ENCODE assay signal across 13 cellular contexts in the genomic region with DNA sequence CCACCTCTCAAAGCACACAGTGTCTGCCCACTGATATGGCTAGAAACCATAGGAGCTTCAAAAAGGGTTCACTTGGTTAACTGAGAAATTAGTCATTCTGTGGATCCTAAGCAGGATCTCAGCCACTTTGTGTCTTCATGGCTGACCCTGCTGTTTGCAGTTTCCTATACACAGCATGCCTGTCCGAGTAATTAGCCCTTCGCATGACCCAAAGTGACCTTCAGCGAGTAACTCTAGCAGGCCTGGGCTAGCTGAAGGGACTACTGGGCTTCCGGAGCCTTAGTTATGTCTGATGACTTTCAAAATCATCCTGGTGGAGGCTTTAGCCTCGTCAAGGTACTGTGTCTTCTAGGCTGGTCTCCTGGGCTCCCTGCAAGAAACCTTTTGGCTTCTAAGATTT. TPM values are rescaled to one million over a fixed set of nuclear protein-coding genes. Genes with fewer than 3 reads are reported as not detected.
DNase-seq lines count a peak whose midpoint lies in the region; ATAC-seq and TF ChIP-seq lines count a peak whose summit lies in the region.
"Had no signal": no experiment of that assay in that cellular context is flagged by ENCODE, and none has a peak within 500 bp of the region (broad histone marks: within the 10 kb centered on the region; RNA-seq: fewer than 3 reads in every experiment).

No MANE protein-coding gene starts in this region.

- H3K27me3 Mint-ChIP-seq in CD4-positive, alpha-beta T cell = no peaks in the 10 kb centered on the region
- H3K27me3 Mint-ChIP-seq: activated naive CD8-positive, alpha-beta T cell treated with anti-CD3 and anti-CD28 coated beads, Interleukin-2, amount 10 ng/mL, durations not matched to agents 7 days and 5 days; memory B cell; T-helper 17 cell had no signal

- H3K9me3 ChIP-seq in GM23248 (ENCODE audit: low read depth) (no peaks in the 10 kb centered on the region), RWPE2 (ENCODE audit: severe bottlenecking) (no peaks in the 10 kb centered on the region), upper lobe of right lung (no peaks in the 10 kb centered on the region)
- no peaks in the 10 kb centered on the region for H3K9me3 ChIP-seq in CD4-positive, alpha-beta T cell (ENCODE audit: control insufficient read depth, low read length)

- peaks cover 3% of the 10 kb centered on the region for H3F3A ChIP-seq in GM23248 (ENCODE audit: insufficient read depth)

- ATAC-seq in RWPE2 (ENCODE audit: low read depth) (no peak), upper lobe of right lung (no peak)
- no peak for ATAC-seq in CD4-positive, alpha-beta T cell (ENCODE audit: poor library complexity)
- ATAC-seq: activated CD8-positive, alpha-beta T cell treated with anti-CD3 and anti-CD28 coated beads, Interleukin-2, amount 10 ng/mL, durations not matched to agents 7 days and 5 days; T-helper 17 cell had no signal

- POLR2A ChIA-PET in CD4-positive, alpha-beta T cell (lab: Charles Lee) = no interaction called here

- no peaks in the 10 kb centered on the region for H3K36me3 ChIP-seq in GM23248 (ENCODE audit: low read depth)
- H3K36me3 ChIP-seq in RWPE2 (ENCODE audit: low read depth) = peaks cover 13% of the 10 kb centered on the region
- no peaks in the 10 kb centered on the region for H3K36me3 ChIP-seq in upper lobe of right lung

- peaks cover 31% of the 10 kb centered on the region for H3K4me1 ChIP-seq in GM23248 (ENCODE audit: insufficient read depth)
- H3K4me1 ChIP-seq in RWPE2 (ENCODE audit: insufficient read depth, poor library complexity, severe bottlenecking) = peaks cover 37% of the 10 kb centered on the region
- peaks cover 21% of the 10 kb centered on the region for H3K4me1 ChIP-seq in upper lobe of right lung

- 74 to 77% methylated on average over 5 of the region's 5 CpGs for WGBS in GM23248 (ENCODE audit: low coverage in 1 of 2, low lambda C conversion rate in 2 of 2, missing lambda C conversion rate in 2 of 2), 2 experiments

- no peak overlapping the region for H3K27ac Mint-ChIP-seq in CD4-positive, alpha-beta T cell
- H3K27ac Mint-ChIP-seq: activated CD8-positive, alpha-beta T cell treated with anti-CD3 and anti-CD28 coated beads, Interleukin-2, amount 10 ng/mL, durations not matched to agents 7 days and 5 days; activated naive CD8-positive, alpha-beta T cell treated with anti-CD3 and anti-CD28 coated beads, Interleukin-2, amount 10 ng/mL, durations not matched to agents 7 days and 5 days; memory B cell; T-helper 17 cell had no signal

- in situ Hi-C loops in GM23248 (cut with MboI) = no loop called here

- no peak overlapping the region for H3K4me2 ChIP-seq in GM23248 (ENCODE audit: unreplicated experiment)

- no peaks in the 10 kb centered on the region for H4K20me1 ChIP-seq in GM23248 (ENCODE audit: insufficient read depth)

- no peak overlapping the region for H3K4me3 Mint-ChIP-seq in CD4-positive, alpha-beta T cell
- H3K4me3 Mint-ChIP-seq: activated CD8-positive, alpha-beta T cell treated with anti-CD3 and anti-CD28 coated beads, Interleukin-2, amount 10 ng/mL, durations not matched to agents 7 days and 5 days; activated naive CD8-positive, alpha-beta T cell treated with anti-CD3 and anti-CD28 coated beads, Interleukin-2, amount 10 ng/mL, durations not matched to agents 7 days and 5 days; memory B cell; T-helper 17 cell had no signal

- H3K9ac ChIP-seq in GM23248 = no peak overlapping the region

- CTCF ChIA-PET in CD4-positive, alpha-beta T cell (lab: Charles Lee) = no interaction called here

- intact Hi-C loops in CD4-positive, alpha-beta T cell (cut with DNase I, micrococcal nuclease) = no loop called here
- intact Hi-C loops in upper lobe of right lung (cut with DNase I) = no loop called here

- peaks cover 19% of the 10 kb centered on the region; the same call in 1 of the 2 replicates for H3K79me2 ChIP-seq in GM23248 (ENCODE audit: insufficient read depth)

- H3K27ac ChIP-seq in GM23248 = no peak overlapping the region
- peak overlapping the region; percentile 77 for H3K27ac ChIP-seq in RWPE2 (ENCODE audit: poor library complexity, severe bottlenecking)
- peak overlapping the region in 16 of 21 experiments; percentile 2 to 87 (median 55) for H3K27ac ChIP-seq in skin epidermis
- H3K27ac ChIP-seq in CD4-positive, alpha-beta T cell (ENCODE audit: low read depth, low read length) = no peak overlapping the region
- no peak overlapping the region for H3K27ac ChIP-seq in upper lobe of right lung

- no peak overlapping the region for H2AFZ ChIP-seq in GM23248

- peak; percentile 21 for DNase-seq in GM23248
- DNase-seq in RWPE2 (ENCODE audit: low spot score) = no peak
- peak; percentile 6 for DNase-seq in fibroblast of mammary gland (ENCODE audit: low read depth)
- no peak for DNase-seq in CD4-positive, alpha-beta T cell
- DNase-seq in upper lobe of right lung = no peak
- no peak for DNase-seq in activated effector memory CD4-positive, alpha-beta T cell treated with Interleukin-2 at 50 U/mL for 16 hours
- DNase-seq: activated CD8-positive, alpha-beta T cell treated with anti-CD3 and anti-CD28 coated beads, Interleukin-2, amount 10 ng/mL, durations not matched to agents 7 days and 5 days; activated naive CD8-positive, alpha-beta T cell treated with anti-CD3 and anti-CD28 coated beads, Interleukin-2, amount 10 ng/mL, durations not matched to agents 7 days and 5 days; DMS79; NCI-H2107; T-helper 17 cell had no signal

- H3K36me3 Mint-ChIP-seq in CD4-positive, alpha-beta T cell (ENCODE audit: low read depth) = no peaks in the 10 kb centered on the region

- H3K27me3 ChIP-seq in GM23248 (replicated peaks; ENCODE audit: insufficient read depth) = no peaks in the 10 kb centered on the region
- H3K27me3 ChIP-seq in RWPE2 (ENCODE audit: insufficient read depth, poor library complexity, severe bottlenecking) = no peaks in the 10 kb centered on the region
- H3K27me3 ChIP-seq in CD4-positive, alpha-beta T cell (ENCODE audit: control insufficient read depth, insufficient read depth, low read length) = no peaks in the 10 kb centered on the region
- no peaks in the 10 kb centered on the region for H3K27me3 ChIP-seq in upper lobe of right lung

- TF ChIP-seq CTCF in RWPE2 (IDR thresholded peaks at IDR 0.05; ENCODE audit: poor library complexity, severe bottlenecking) (no peak), fibroblast of mammary gland (conservative IDR thresholded peaks at IDR 0.05; ENCODE audit: control insufficient read depth, insufficient read depth, low read depth, low read length) (no peak), upper lobe of right lung (IDR thresholded peaks at IDR 0.05) (no peak)
- TF ChIP-seq CTCF in CD4-positive, alpha-beta T cell (IDR thresholded peaks at IDR 0.05) = no peak

- H3K4me1 Mint-ChIP-seq in CD4-positive, alpha-beta T cell (ENCODE audit: low read depth) = peaks cover 10% of the 10 kb centered on the region
- H3K4me1 Mint-ChIP-seq: memory B cell had no signal

- H3K9me2 ChIP-seq in GM23248 (ENCODE audit: insufficient read depth) = no peaks in the 10 kb centered on the region

- no peaks in the 10 kb centered on the region for H3K9me3 Mint-ChIP-seq in CD4-positive, alpha-beta T cell
- H3K9me3 Mint-ChIP-seq: activated naive CD8-positive, alpha-beta T cell treated with anti-CD3 and anti-CD28 coated beads, Interleukin-2, amount 10 ng/mL, durations not matched to agents 7 days and 5 days; memory B cell had no signal

- H3K4me3 ChIP-seq in GM23248 = no peak overlapping the region
- H3K4me3 ChIP-seq in RWPE2 (ENCODE audit: severe bottlenecking) = peak overlapping the region; percentile 11
- no peak overlapping the region for H3K4me3 ChIP-seq in fibroblast of mammary gland (ENCODE audit: control insufficient read depth, low read depth, low read length)
- peak overlapping the region; percentile 1 to 59 (median 36) for H3K4me3 ChIP-seq in skin epidermis
- no peak overlapping the region for H3K4me3 ChIP-seq in upper lobe of right lung

RNA-seq across cellular contexts. Expression of a gene that starts 28.9 kb away (rescaled TPM):
- not detected in 2 replicates for total RNA-seq in GM23248 (2014; rRNA removed; shearing (Covaris generic))
- polyA plus RNA-seq in GM23248 (2016; fragmentation: Nextera tagmentation; extraction: Ambion mirVana) = 0.15 TPM in 1 of 2 replicates, not detected in the other
- under 1 TPM in 1 of 2 experiments, not detected in 1; 0.45 TPM for total RNA-seq in CD4-positive, alpha-beta T cell
- 1.4 TPM for total RNA-seq in upper lobe of right lung

RNA-seq across cellular contexts. Expression of a gene that starts 35.7 kb away (rescaled TPM):
- 32.1 and 39.0 TPM in 2 replicates for total RNA-seq in GM23248 (2014; rRNA removed; shearing (Covaris generic))
- polyA plus RNA-seq in GM23248 (2016; fragmentation: Nextera tagmentation; extraction: Ambion mirVana) = 21.3 and 23.2 TPM in 2 replicates
- 1 to 10 TPM; 5.6 to 5.7 TPM for total RNA-seq in CD4-positive, alpha-beta T cell
- total RNA-seq in upper lobe of right lung = 20.1 TPM

RNA-seq across cellular contexts. Expression of a gene that starts 51.2 kb away (rescaled TPM):
- 13.6 and 18.3 TPM in 2 replicates for total RNA-seq in GM23248 (2014; rRNA removed; shearing (Covaris generic))
- 10.3 and 11.7 TPM in 2 replicates for polyA plus RNA-seq in GM23248 (2016; fragmentation: Nextera tagmentation; extraction: Ambion mirVana)
- total RNA-seq in CD4-positive, alpha-beta T cell = 10 to 100 TPM; 14.4 to 19.4 TPM
- 11.6 TPM for total RNA-seq in upper lobe of right lung

Comparison
In these comparisons a context has a peak if more than half of its experiments do, and no peak if none do; other contexts are left out.
1. DNase-seq: peak in GM23248 (single experiment) and fibroblast of mammary gland (single experiment); none in RWPE2 (single experiment), CD4-positive, alpha-beta T cell (0 of 10), upper lobe of right lung (single experiment) and activated effector memory CD4-positive, alpha-beta T cell treated with Interleukin-2 at 50 U/mL for 16 hours (single experiment).
2. H3K27ac ChIP-seq: peak in RWPE2 (single experiment) and skin epidermis (16 of 21); none in GM23248 (single experiment), CD4-positive, alpha-beta T cell (single experiment) and upper lobe of right lung (single experiment).
3. H3K4me3 ChIP-seq: peak in RWPE2 (single experiment) and skin epidermis (7 of 7); none in GM23248 (single experiment), fibroblast of mammary gland (single experiment) and upper lobe of right lung (single experiment).